21 cellular contexts compared by ENCODE assay signal in genomic region chr5:11785771-11786342, GRCh38.
A peak's percentile ranks its signal among the peaks of the same experiment; 100 is the strongest.
DNase-seq lines count a peak whose midpoint lies in the region; ATAC-seq, FAIRE-seq and TF ChIP-seq lines count a peak whose summit lies in the region.
"Had no signal": no experiment of that assay in that cellular context is flagged by ENCODE, and none has a peak within 500 bp of the region (broad histone marks: within the 10 kb centered on the region; RNA-seq: fewer than 3 reads in every experiment).

No MANE protein-coding gene starts in this region.

- intact Hi-C loops in left ventricle myocardium superior (cut with micrococcal nuclease) = no loop called here
- intact Hi-C loops in cardiac septum (cut with DNase I) = no loop called here
- intact Hi-C loops in upper lobe of right lung (cut with DNase I) = no loop called here
- intact Hi-C loops in sciatic nerve (cut with DNase I) = no loop called here

- FAIRE-seq in GM12892 (lab: Jason Lieb, UNC) = no peak
- FAIRE-seq: A204.1 had no signal

- H3K4me3 ChIP-seq in RWPE2 (ENCODE audit: severe bottlenecking) = no peak overlapping the region
- no peak overlapping the region for H3K4me3 ChIP-seq in upper lobe of right lung

- H3K27ac ChIP-seq in RWPE2 (ENCODE audit: poor library complexity, severe bottlenecking) (no peak overlapping the region), upper lobe of right lung (no peak overlapping the region)

- TF ChIP-seq POLR2A in GM12892 (IDR thresholded peaks at IDR 0.05; ENCODE audit: low read depth, low read length) = no peak

- TF ChIP-seq CTCF in RWPE2 (IDR thresholded peaks at IDR 0.05; ENCODE audit: poor library complexity, severe bottlenecking) (no peak), upper lobe of right lung (IDR thresholded peaks at IDR 0.05) (no peak)

- H3K4me1 ChIP-seq in RWPE2 (ENCODE audit: insufficient read depth, poor library complexity, severe bottlenecking) = no peaks in the 10 kb centered on the region
- no peaks in the 10 kb centered on the region for H3K4me1 ChIP-seq in upper lobe of right lung
- H3K4me1 ChIP-seq: BE2C had no signal

- ATAC-seq in left ventricle myocardium superior (peak; percentile 94), RWPE2 (ENCODE audit: low read depth) (0 out of 3 replicates have a peak, but pooled peaks have one; percentile 41), upper lobe of right lung (peak; percentile 49), sciatic nerve (no peak)

- H3K9me3 ChIP-seq in RWPE2 (ENCODE audit: severe bottlenecking) = no peaks in the 10 kb centered on the region
- no peaks in the 10 kb centered on the region for H3K9me3 ChIP-seq in upper lobe of right lung
- H3K9me3 ChIP-seq: BE2C, SK-N-SH had no signal

- H3K36me3 ChIP-seq in RWPE2 (ENCODE audit: low read depth) (no peaks in the 10 kb centered on the region), upper lobe of right lung (no peaks in the 10 kb centered on the region)
- H3K36me3 ChIP-seq: BE2C had no signal

- peak; percentile 28 for DNase-seq in left ventricle myocardium superior
- DNase-seq in cardiac septum (ENCODE audit: low spot score) = no peak
- DNase-seq in RWPE2 (ENCODE audit: low spot score) = no peak
- peak; percentile 42 for DNase-seq in mucosa of gallbladder (ENCODE audit: low spot score)
- DNase-seq in upper lobe of right lung = no peak
- DNase-seq in middle frontal gyrus (ENCODE audit: extremely low spot score, low spot score) = no peak
- no peak for DNase-seq in GM12892 (ENCODE audit: insufficient read length)
- no peak for DNase-seq in sciatic nerve (ENCODE audit: low spot score)
- DNase-seq: BE2C, H7, Kasumi-1, MM.1S, NCI-H1092, NCI-H1436, NCI-H2029, NCI-H2227 treated with DMSO at 0.1 percent for 48 hours, NCI-H524, NCI-H82, SHP77 treated with DMSO at 0.1 percent for 48 hours, SK-N-SH had no signal

- H3K27me3 ChIP-seq in RWPE2 (ENCODE audit: insufficient read depth, poor library complexity, severe bottlenecking) = peaks cover 9% of the 10 kb centered on the region
- no peaks in the 10 kb centered on the region for H3K27me3 ChIP-seq in upper lobe of right lung
- H3K27me3 ChIP-seq: BE2C had no signal

Comparison
In these comparisons a context has a peak if more than half of its experiments do, and no peak if none do; other contexts are left out.
1. DNase-seq: peak in left ventricle myocardium superior (single experiment) and mucosa of gallbladder (single experiment); none in cardiac septum (single experiment), RWPE2 (single experiment), upper lobe of right lung (single experiment), middle frontal gyrus (single experiment), GM12892 (single experiment) and sciatic nerve (single experiment).